ENCODE assay signal across 28 cellular contexts in the genomic region with DNA sequence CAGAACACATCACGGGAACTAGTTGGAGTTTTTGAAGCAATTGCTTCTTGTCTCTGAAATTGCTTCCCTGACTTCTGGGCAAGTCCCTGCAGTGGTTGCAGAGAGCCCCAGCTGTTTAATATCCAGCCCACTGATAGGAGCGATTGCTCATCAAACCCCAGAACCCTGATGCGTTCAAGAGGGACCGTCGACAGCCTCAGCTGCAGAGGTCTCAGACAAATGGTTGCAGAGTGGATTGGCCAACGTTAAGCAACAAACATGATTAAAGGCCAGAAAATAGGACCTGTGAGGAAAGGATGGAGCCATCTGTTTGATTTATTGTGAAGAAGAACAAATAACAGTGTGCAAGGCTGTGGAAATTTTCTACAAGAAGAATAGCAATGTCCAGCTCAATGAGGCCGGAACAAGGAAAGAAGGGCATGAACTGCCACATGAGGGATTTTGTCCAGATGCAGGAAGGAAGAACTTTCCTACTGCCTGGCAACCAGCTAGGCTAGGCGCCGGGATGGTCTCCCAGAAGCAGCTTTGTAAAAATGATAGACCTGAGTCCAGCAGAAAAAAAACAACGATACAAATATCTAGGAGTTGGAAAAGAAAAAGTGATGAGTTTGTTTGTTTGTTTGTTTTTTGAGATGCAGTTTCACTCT.
"Had no signal": no experiment of that assay in that cellular context is flagged by ENCODE, and none has a peak within 500 bp of the region (broad histone marks: within the 10 kb centered on the region; RNA-seq: fewer than 3 reads in every experiment).

No MANE protein-coding gene starts in this region.

- H3K27me3 ChIP-seq: cardiac muscle cell, colonic mucosa, foreskin keratinocyte, neural progenitor cell, right lobe of liver, stomach, thyroid gland had no signal

- ATAC-seq: esophagus mucosa; foreskin keratinocyte; left lobe of liver; natural killer cell treated with Interleukin-12 subunit alpha and Interleukin-12 subunit beta and Interleukin-15 and Interleukin-18, amount 100 ng/mL, for 72 hours; right lobe of liver; stimulated activated effector memory CD8-positive, alpha-beta T cell treated with anti-CD3 and anti-CD28 coated beads, Interleukin-12 subunit alpha, Interleukin-12 subunit beta, amount 100 ng/mL, for 72 hours had no signal

- H3K27ac ChIP-seq: cardiac muscle cell, colonic mucosa, epithelial cell of prostate, foreskin keratinocyte, heart right ventricle, lower lobe of right lung, neural progenitor cell, right lobe of liver, stomach, thyroid gland had no signal

- H3K36me3 ChIP-seq: cardiac muscle cell, colonic mucosa, heart right ventricle, lower lobe of right lung, neural progenitor cell, right lobe of liver, stomach, thyroid gland had no signal

- DNase-seq: colonic mucosa; effector CD8-positive, alpha-beta T cell; endodermal cell; foreskin keratinocyte; glutamatergic neuron; heart right ventricle; hippocampal formation; immature natural killer cell; lower lobe of right lung; naive B cell; posterior cingulate gyrus; retina; right lobe of liver; stimulated activated CD4-positive, alpha-beta T cell treated with anti-CD3 and anti-CD28 coated beads, Interleukin-12 subunit alpha, Interleukin-12 subunit beta, amount 100 ng/mL, for 4 hours; stimulated activated CD4-positive, alpha-beta T cell treated with anti-CD3 and anti-CD28 coated beads, Interleukin-1b, Interleukin-23, amount 100 ng/mL, for 48 hours; stimulated activated CD4-positive, alpha-beta T cell treated with anti-CD3 and anti-CD28 coated beads, Interleukin-4, amount 100 ng/mL, for 1 hour; stimulated activated naive CD4-positive, alpha-beta T cell treated with Interleukin-2 at 50 U/mL for 16 hours; stomach; thyroid gland; trophoblast cell had no signal

- H3K4me3 ChIP-seq: cardiac muscle cell, colonic mucosa, heart right ventricle, lower lobe of right lung, neural progenitor cell, right lobe of liver, smooth muscle cell, stomach, thyroid gland had no signal

- H3K4me1 ChIP-seq: colonic mucosa, foreskin keratinocyte, heart right ventricle, lower lobe of right lung, right lobe of liver, stomach, thyroid gland had no signal

- H3K9me3 ChIP-seq: colonic mucosa, heart right ventricle, lower lobe of right lung, right lobe of liver, stomach, thyroid gland had no signal
